ENCODE assay signal across 14 cellular contexts in genomic region chr21:14740692-14741091, GRCh38.
DNase-seq lines count a peak whose midpoint lies in the region; ATAC-seq and TF ChIP-seq lines count a peak whose summit lies in the region.
"Had no signal": no experiment of that assay in that cellular context is flagged by ENCODE, and none has a peak within 500 bp of the region (broad histone marks: within the 10 kb centered on the region; RNA-seq: fewer than 3 reads in every experiment).

No MANE protein-coding gene starts in this region.

- ATAC-seq in GM21528 (IDR thresholded peaks at IDR 0.05; ENCODE audit: low FRiP score, unreplicated experiment) (no peak), HG03354 (IDR thresholded peaks at IDR 0.05; ENCODE audit: poor library complexity, severe bottlenecking, unreplicated experiment) (no peak)

- TF ChIP-seq CTCF in RWPE1 (conservative IDR thresholded peaks at IDR 0.05; ENCODE audit: low read depth), result no peak
- no peak for TF ChIP-seq CTCF in choroid plexus epithelial cell (conservative IDR thresholded peaks at IDR 0.05; ENCODE audit: low read depth, low read length)

- no peak overlapping the region for H3K27ac ChIP-seq in RWPE1
- H3K27ac ChIP-seq: SJSA1 had no signal

- CTCF ChIA-PET in RWPE1 (lab: Yijun Ruan, JAX), result no interaction called here

- DNase-seq in HPDE6-E6E7 (ENCODE audit: extremely low spot score) (peak; percentile 45), RWPE1 (ENCODE audit: low spot score) (peak; percentile 26), choroid plexus epithelial cell (ENCODE audit: low read depth) (peak; percentile 31), kidney tubule cell (ENCODE audit: low spot score) (peak; percentile 27), HCEC 1CT (no peak)
- DNase-seq: H9, MM.1S, NCI-H1092 treated with DMSO at 0.1 percent for 48 hours, NCI-H446 treated with DMSO at 0.1 percent for 48 hours, NCI-H748 treated with DMSO at 0.1 percent for 48 hours, OCI-M1 had no signal

- POLR2A ChIA-PET in RWPE1 (lab: Yijun Ruan, JAX; ENCODE audit: low non-redundant PET), result no interaction called here

- H3K4me3 ChIP-seq in choroid plexus epithelial cell (ENCODE audit: low read depth, low read length), result no peak overlapping the region
- H3K4me3 ChIP-seq: SJSA1 had no signal
